ENCODE assay signal across 8 cellular contexts in genomic region chr13:76879211-76879875, GRCh38. TPM values are rescaled to one million over a fixed set of nuclear protein-coding genes. Genes with fewer than 3 reads are reported as not detected.
A peak's percentile ranks its signal among the peaks of the same experiment; 100 is the strongest.
DNase-seq lines count a peak whose midpoint lies in the region; ATAC-seq and TF ChIP-seq lines count a peak whose summit lies in the region.

No MANE protein-coding gene starts in this region.

- intact Hi-C loops in naive thymus-derived CD4-positive, alpha-beta T cell (cut with micrococcal nuclease), result loop anchor here (1.0 to 2.0 kb wide), 3 partner anchors 8 to 23 kb away; no protein-coding TSS in a partner anchor

- CTCF ChIA-PET in naive thymus-derived CD4-positive, alpha-beta T cell (lab: Charles Lee), result interaction anchor here (0.5 to 1.4 kb wide), 9 partner anchors 16 to 1548 kb away, joined by 3 to 10 read pairs (median 4); no protein-coding TSS in a partner anchor

- no peak for TF ChIP-seq CTCF in AG10803 (conservative IDR thresholded peaks at IDR 0.05; ENCODE audit: low read length)

- H3K4me1 ChIP-seq in naive thymus-derived CD4-positive, alpha-beta T cell (ENCODE audit: control insufficient read depth in 2 of 2, insufficient read depth in 2 of 2, low read length in 2 of 2), result peaks cover 0 to 21% of the 10 kb centered on the region in 2 donors

- POLR2A ChIA-PET in naive thymus-derived CD4-positive, alpha-beta T cell (lab: Charles Lee), result interaction anchor here (0.6 to 1.5 kb wide), 8 partner anchors 15 to 1336 kb away, joined by 3 to 11 read pairs (median 6); partner anchors contain the start of genes CLN5, FBXL3 and MYCBP2

- peak; percentile 90 for DNase-seq in AG10803 (ENCODE audit: low read depth)
- DNase-seq in activated CD4-positive, alpha-beta T cell treated with anti-CD3 and anti-CD28 coated beads for 24 hours (ENCODE audit: low read depth in 2 of 2), result peak; percentile 36 to 38
- peak; percentile 78 to 95 for DNase-seq in dermis microvascular lymphatic vessel endothelial cell (ENCODE audit: low read depth in 2 of 2)
- DNase-seq in naive thymus-derived CD4-positive, alpha-beta T cell, result peak in 8 of 9 donors; percentile 46 to 66 (median 56)
- peak in 27 of 49 donors; percentile 1 to 59 (median 24) for DNase-seq in substantia nigra (lab: John Stamatoyannopoulos, UW)
- DNase-seq in HuH-7.5 (ENCODE audit: low spot score), result no peak

- peaks cover 17 to 51% (median 46%) of the 10 kb centered on the region in 7 donors for H3K4me1 Mint-ChIP-seq in naive thymus-derived CD4-positive, alpha-beta T cell

- H3K27ac Mint-ChIP-seq in naive thymus-derived CD4-positive, alpha-beta T cell, result peak overlapping the region; percentile 52 to 93 (median 78)

- H3K27me3 ChIP-seq in naive thymus-derived CD4-positive, alpha-beta T cell (ENCODE audit: control insufficient read depth in 2 of 2, insufficient read depth in 2 of 2, low read length in 2 of 2), result no peaks in the 10 kb centered on the region

- peak overlapping the region; percentile 31 for H3K27ac ChIP-seq in naive thymus-derived CD4-positive, alpha-beta T cell (ENCODE audit: low read depth, low read length)
- no peak overlapping the region for H3K27ac ChIP-seq in substantia nigra (ENCODE audit: low read depth, low read length, poor library complexity, severe bottlenecking)

- H3K36me3 ChIP-seq in naive thymus-derived CD4-positive, alpha-beta T cell (ENCODE audit: control insufficient read depth in 2 of 3, insufficient read depth in 3 of 3, low read length in 3 of 3), result no peaks in the 10 kb centered on the region

- H3K4me3 Mint-ChIP-seq in naive thymus-derived CD4-positive, alpha-beta T cell, result peak overlapping the region; percentile 56 to 87 (median 69)

- no peaks in the 10 kb centered on the region for H3K36me3 Mint-ChIP-seq in naive thymus-derived CD4-positive, alpha-beta T cell

- peaks cover 0 to 15% (median 0%) of the 10 kb centered on the region in 5 donors for H3K27me3 Mint-ChIP-seq in naive thymus-derived CD4-positive, alpha-beta T cell

- H3K9me3 Mint-ChIP-seq in naive thymus-derived CD4-positive, alpha-beta T cell, result peaks cover 0 to 1% (median 0%) of the 10 kb centered on the region in 11 donors

- H3K9me3 ChIP-seq in naive thymus-derived CD4-positive, alpha-beta T cell (ENCODE audit: control insufficient read depth in 2 of 3, low read length in 3 of 3), result no peaks in the 10 kb centered on the region

- ATAC-seq in GM19467 (IDR thresholded peaks at IDR 0.05; ENCODE audit: unreplicated experiment), result peak; percentile 96
- peak; percentile 80 for ATAC-seq in HG03575 (IDR thresholded peaks at IDR 0.05; ENCODE audit: extremely low read depth, insufficient number of reproducible peaks, low FRiP score, unreplicated experiment)
- peak; percentile 94 for ATAC-seq in naive thymus-derived CD4-positive, alpha-beta T cell

- peak overlapping the region; percentile 4 for H3K4me3 ChIP-seq in AG10803 (ENCODE audit: low read length)
- H3K4me3 ChIP-seq in naive thymus-derived CD4-positive, alpha-beta T cell (ENCODE audit: low read length), result peak overlapping the region; percentile 3

RNA-seq across cellular contexts. Expression of gene KCTD12, which starts 6.9 kb away (rescaled TPM):
- 142 and 301 TPM in 2 replicates for total RNA-seq in dermis microvascular lymphatic vessel endothelial cell
- total RNA-seq in naive thymus-derived CD4-positive, alpha-beta T cell, result 10 to 100 TPM in 4 of 5 experiments, 1 to 10 TPM in 1; 7.6 to 48.0 (median 14.0) TPM
- polyA plus RNA-seq in naive thymus-derived CD4-positive, alpha-beta T cell, result under 1 TPM; 0.61 to 0.72 TPM
